Comparison of ENCODE assay signal across 9 cellular contexts in genomic region chr20:32681175-32682084, GRCh38. TPM values are rescaled to one million over a fixed set of nuclear protein-coding genes. Genes with fewer than 3 reads are reported as not detected.
A peak's percentile ranks its signal among the peaks of the same experiment; 100 is the strongest.
DNase-seq lines count a peak whose midpoint lies in the region; TF ChIP-seq lines count a peak whose summit lies in the region.
"Had no signal": no experiment of that assay in that cellular context is flagged by ENCODE, and none has a peak within 500 bp of the region (broad histone marks: within the 10 kb centered on the region; RNA-seq: fewer than 3 reads in every experiment).

No MANE protein-coding gene starts in this region.

- intact Hi-C loops in MCF 10A (cut with micrococcal nuclease) (no loop called here), testis (cut with DNase I; ENCODE audit: low total_unique reads) (no loop called here)

- no peaks in the 10 kb centered on the region for H3K9me3 ChIP-seq in neural progenitor cell (ENCODE audit: low read depth)
- H3K9me3 ChIP-seq in testis = no peaks in the 10 kb centered on the region

- H3K36me3 ChIP-seq in neural progenitor cell (no peaks in the 10 kb centered on the region), testis (ENCODE audit: low read depth, missing control alignments) (no peaks in the 10 kb centered on the region)

- TF ChIP-seq POLR2A in testis (IDR thresholded peaks at IDR 0.05) = no peak

- H3K27ac Mint-ChIP-seq in MCF 10A (ENCODE audit: low read depth, unreplicated experiment) (peak overlapping the region; percentile 25), neural progenitor cell (peak overlapping the region; percentile 94)
- H3K27ac Mint-ChIP-seq: T-helper 1 cell treated with Interleukin-12 subunit alpha and Interleukin-12 subunit beta and Interleukin-4 antibody, amounts not matched to agents 30 μg/mL and 1 μg/mL, for 36 hours had no signal

- no peak overlapping the region for H2AFZ ChIP-seq in neural progenitor cell (replicated peaks)

- H3K4me1 ChIP-seq in neural progenitor cell = peaks cover 34% of the 10 kb centered on the region
- H3K4me1 ChIP-seq in testis = peaks cover 11% of the 10 kb centered on the region

- POLR2A ChIA-PET in MCF 10A (lab: Yijun Ruan, JAX) = interaction anchor here (0.6 to 1.5 kb wide), 8 partner anchors 10 to 1167 kb away, joined by 3 to 9 read pairs (median 4); partner anchors contain the start of gene HM13

- H3K27me3 Mint-ChIP-seq in MCF 10A (ENCODE audit: insufficient read depth, unreplicated experiment) (no peaks in the 10 kb centered on the region), neural progenitor cell (ENCODE audit: insufficient read depth, low read depth) (peaks cover 17% of the 10 kb centered on the region)

- no peak overlapping the region for H3K9ac ChIP-seq in neural progenitor cell

- CTCF ChIA-PET in MCF 10A (lab: Yijun Ruan, JAX) = interaction anchor here (0.6 to 2.3 kb wide), 9 partner anchors 9 to 1572 kb away, joined by 3 to 17 read pairs (median 3); no protein-coding TSS in a partner anchor

- H3K9me3 Mint-ChIP-seq in MCF 10A (ENCODE audit: unreplicated experiment) (no peaks in the 10 kb centered on the region), neural progenitor cell (no peaks in the 10 kb centered on the region)
- H3K9me3 Mint-ChIP-seq: T-helper 1 cell treated with Interleukin-12 subunit alpha and Interleukin-12 subunit beta and Interleukin-4 antibody, amounts not matched to agents 30 μg/mL and 1 μg/mL, for 36 hours had no signal

- DNase-seq in NCI-H2107 treated with DMSO at 0.1 percent for 48 hours (lab: John Stamatoyannopoulos, UW; ENCODE audit: unreplicated experiment) (peak; percentile 30), NCI-H2107 (lab: John Stamatoyannopoulos, UW) (no peak), NCI-H2171 treated with DMSO at 0.1 percent for 48 hours (lab: John Stamatoyannopoulos, UW) (peak; percentile 84), MCF 10A (ENCODE audit: unreplicated experiment) (peak; percentile 79), neural progenitor cell (ENCODE audit: low spot score) (peak; percentile 78), testis (no peak), SKM-1 treated with dmso at 0.1 percent for 144 hours (lab: John Stamatoyannopoulos, UW; ENCODE audit: unreplicated experiment) (no peak), mucosa of gallbladder (ENCODE audit: low spot score) (no peak)

- TF ChIP-seq CTCF in MCF 10A (IDR thresholded peaks at IDR 0.05; ENCODE audit: unreplicated experiment) (no peak), neural progenitor cell (IDR thresholded peaks at IDR 0.05) (no peak), testis (IDR thresholded peaks at IDR 0.05) (no peak)

- no peak overlapping the region for H3K4me3 ChIP-seq in neural progenitor cell
- H3K4me3 ChIP-seq in testis = no peak overlapping the region

- H3K27ac ChIP-seq in neural progenitor cell (peak overlapping the region; percentile 81), testis (no peak overlapping the region)

- H3K27me3 ChIP-seq in neural progenitor cell = no peaks in the 10 kb centered on the region
- no peaks in the 10 kb centered on the region for H3K27me3 ChIP-seq in testis

- no peak overlapping the region for H3K4me3 Mint-ChIP-seq in MCF 10A (ENCODE audit: unreplicated experiment)
- peak overlapping the region; percentile 73 for H3K4me3 Mint-ChIP-seq in neural progenitor cell
- H3K4me3 Mint-ChIP-seq: T-helper 1 cell treated with Interleukin-12 subunit alpha and Interleukin-12 subunit beta and Interleukin-4 antibody, amounts not matched to agents 30 μg/mL and 1 μg/mL, for 36 hours had no signal

- 57 to 66% methylated on average over 20 of the region's 20 CpGs for WGBS in testis, 2 donors

- peaks cover 13% of the 10 kb centered on the region for H3K4me1 Mint-ChIP-seq in MCF 10A (ENCODE audit: insufficient read depth, unreplicated experiment)
- H3K4me1 Mint-ChIP-seq in neural progenitor cell = peaks cover 41% of the 10 kb centered on the region

- peaks cover 5% of the 10 kb centered on the region for H3K36me3 Mint-ChIP-seq in MCF 10A (ENCODE audit: insufficient read depth, unreplicated experiment)
- H3K36me3 Mint-ChIP-seq in neural progenitor cell = no peaks in the 10 kb centered on the region

- no TSS peak for BruUV-seq in MCF 10A (replicated peaks; lab: Mats Ljungman, UMichigan)

- peak overlapping the region; percentile 72 for H3K4me2 ChIP-seq in neural progenitor cell

- no peaks in the 10 kb centered on the region for H4K20me1 ChIP-seq in neural progenitor cell (ENCODE audit: low read depth)

- peaks cover 53% of the 10 kb centered on the region for H3F3A ChIP-seq in neural progenitor cell (ENCODE audit: low read depth)

- H3K79me2 ChIP-seq in neural progenitor cell (ENCODE audit: low read depth) = no peaks in the 10 kb centered on the region

RNA-seq across cellular contexts. Expression of gene C20orf203, which starts 7.7 kb away (rescaled TPM):
- total RNA-seq in MCF 10A (2022) = not detected in 2 replicates
- total RNA-seq in neural progenitor cell (ENCODE audit: low replicate concordance) = 0.12 and 0.32 TPM in 2 replicates
- under 1 TPM; 0.47 to 0.74 TPM for total RNA-seq in testis
- 0.16 TPM for polyA plus RNA-seq in testis (ENCODE audit: insufficient read depth, low read depth, low replicate concordance)
- not detected for total RNA-seq in mucosa of gallbladder

Comparison
In these comparisons a context has a peak if more than half of its experiments do, and no peak if none do; other contexts are left out.
1. DNase-seq: peak in NCI-H2107 treated with DMSO at 0.1 percent for 48 hours (single experiment), NCI-H2171 treated with DMSO at 0.1 percent for 48 hours (single experiment), MCF 10A (single experiment) and neural progenitor cell (single experiment); none in NCI-H2107 (single experiment), testis (single experiment), SKM-1 treated with dmso at 0.1 percent for 144 hours (single experiment) and mucosa of gallbladder (single experiment).